Comparison of ENCODE assay signal across 11 cellular contexts in genomic region chr1:179298952-179299351, GRCh38. TPM values are rescaled to one million over a fixed set of nuclear protein-coding genes. Genes with fewer than 3 reads are reported as not detected.
DNase-seq lines count a peak whose midpoint lies in the region; ATAC-seq and TF ChIP-seq lines count a peak whose summit lies in the region.
"Had no signal": no experiment of that assay in that cellular context is flagged by ENCODE, and none has a peak within 500 bp of the region (broad histone marks: within the 10 kb centered on the region; RNA-seq: fewer than 3 reads in every experiment).

No MANE protein-coding gene starts in this region.

- peak overlapping the region; percentile 67 for H3K27ac ChIP-seq in CD4-positive, CD25-positive, alpha-beta regulatory T cell (ENCODE audit: insufficient read depth, low read length, poor library complexity, severe bottlenecking)
- H3K27ac ChIP-seq in testis = no peak overlapping the region
- H3K27ac ChIP-seq: BLaER1 treated with 17β-estradiol and CSF1 and Interleukin-3, amounts not matched to agents 10 nM and 100 nM; hepatocyte had no signal

- H3K27me3 Mint-ChIP-seq in CD4-positive, CD25-positive, alpha-beta regulatory T cell = no peaks in the 10 kb centered on the region

- peaks cover 51% of the 10 kb centered on the region for H3K4me1 ChIP-seq in CD4-positive, CD25-positive, alpha-beta regulatory T cell (ENCODE audit: control insufficient read depth, insufficient read depth, low read length, poor library complexity, severe bottlenecking)
- peaks cover 11% of the 10 kb centered on the region for H3K4me1 ChIP-seq in testis

- no peaks in the 10 kb centered on the region for H3K9me3 ChIP-seq in CD4-positive, CD25-positive, alpha-beta regulatory T cell (ENCODE audit: control insufficient read depth in 2 of 2, low read length in 2 of 2)
- no peaks in the 10 kb centered on the region for H3K9me3 ChIP-seq in testis

- H3K4me1 Mint-ChIP-seq in CD4-positive, CD25-positive, alpha-beta regulatory T cell = peaks cover 34 to 78% (median 59%) of the 10 kb centered on the region in 4 donors

- H3K4me3 Mint-ChIP-seq in CD4-positive, CD25-positive, alpha-beta regulatory T cell = peak overlapping the region; percentile 40 to 73 (median 62)

- peak; percentile 22 to 85 (median 69) for DNase-seq in CD4-positive, CD25-positive, alpha-beta regulatory T cell
- peak; percentile 10 for DNase-seq in activated T-helper 1 cell treated with Interleukin-2 at 50 U/mL for 16 hours (ENCODE audit: low read depth)
- DNase-seq in DMS114 treated with DMSO at 0.1 percent for 48 hours (lab: John Stamatoyannopoulos, UW; ENCODE audit: unreplicated experiment) = no peak
- no peak for DNase-seq in NCI-H2107 treated with DMSO at 0.1 percent for 48 hours (lab: John Stamatoyannopoulos, UW; ENCODE audit: unreplicated experiment)
- DNase-seq in hippocampal formation (lab: John Stamatoyannopoulos, UW) = no peak
- DNase-seq in testis = no peak
- DNase-seq: IMR-90 had no signal

- peaks cover 17% of the 10 kb centered on the region for H3K36me3 ChIP-seq in CD4-positive, CD25-positive, alpha-beta regulatory T cell (ENCODE audit: control insufficient read depth, insufficient read depth, low read length)
- H3K36me3 ChIP-seq in testis (ENCODE audit: low read depth, missing control alignments) = no peaks in the 10 kb centered on the region

- no peaks in the 10 kb centered on the region for H3K27me3 ChIP-seq in CD4-positive, CD25-positive, alpha-beta regulatory T cell (ENCODE audit: control insufficient read depth, insufficient read depth, low read length)
- no peaks in the 10 kb centered on the region for H3K27me3 ChIP-seq in testis
- H3K27me3 ChIP-seq: BLaER1 treated with 17β-estradiol and CSF1 and Interleukin-3, amounts not matched to agents 10 nM and 100 nM; hepatocyte had no signal

- WGBS in testis, 2 donors = 82 to 92% methylated on average over 3 of the region's 3 CpGs

- intact Hi-C loops in testis (cut with DNase I; ENCODE audit: low total_unique reads) = no loop called here

- peak overlapping the region; percentile 59 for H3K4me3 ChIP-seq in CD4-positive, CD25-positive, alpha-beta regulatory T cell (ENCODE audit: low read depth, low read length)
- H3K4me3 ChIP-seq in testis = no peak overlapping the region
- H3K4me3 ChIP-seq: BLaER1 treated with 17β-estradiol and CSF1 and Interleukin-3, amounts not matched to agents 10 nM and 100 nM; hepatocyte had no signal

- H3K27ac Mint-ChIP-seq in CD4-positive, CD25-positive, alpha-beta regulatory T cell = peak overlapping the region; percentile 47 to 81 (median 80)

- ATAC-seq in CD4-positive, CD25-positive, alpha-beta regulatory T cell (ENCODE audit: low read depth in 2 of 2) = peak; percentile 94 to 95
- ATAC-seq in GM19452 (IDR thresholded peaks at IDR 0.05; ENCODE audit: unreplicated experiment) (peak; percentile 80), HG03354 (IDR thresholded peaks at IDR 0.05; ENCODE audit: poor library complexity, severe bottlenecking, unreplicated experiment) (peak; percentile 73)

- H3K36me3 Mint-ChIP-seq in CD4-positive, CD25-positive, alpha-beta regulatory T cell = peaks cover 21% of the 10 kb centered on the region

- no peak for TF ChIP-seq CTCF in testis (IDR thresholded peaks at IDR 0.05)

- TF ChIP-seq POLR2A in testis (IDR thresholded peaks at IDR 0.05) = no peak

- H3K9me3 Mint-ChIP-seq in CD4-positive, CD25-positive, alpha-beta regulatory T cell = no peaks in the 10 kb centered on the region

RNA-seq across cellular contexts. Expression of gene SOAT1, which starts 5.4 kb away (rescaled TPM):
- total RNA-seq in CD4-positive, CD25-positive, alpha-beta regulatory T cell = 40.7 TPM
- polyA plus RNA-seq in CD4-positive, CD25-positive, alpha-beta regulatory T cell = 100 to 1,000 TPM in 1 of 4 donors, 10 to 100 TPM in 3; 72.0 to 118 (median 85.3) TPM
- 10 to 100 TPM; 24.1 to 25.5 TPM for total RNA-seq in testis
- polyA plus RNA-seq in testis (ENCODE audit: insufficient read depth, low read depth, low replicate concordance) = 22.5 TPM

Comparison
In these comparisons a context has a peak if more than half of its experiments do, and no peak if none do; other contexts are left out.
1. DNase-seq: peak in CD4-positive, CD25-positive, alpha-beta regulatory T cell (3 of 3) and activated T-helper 1 cell treated with Interleukin-2 at 50 U/mL for 16 hours (single experiment); none in DMS114 treated with DMSO at 0.1 percent for 48 hours (single experiment), NCI-H2107 treated with DMSO at 0.1 percent for 48 hours (single experiment), hippocampal formation (0 of 2) and testis (single experiment).
2. Peak in every context shown above with its lines, with median percentiles within 50 percentile points of each other: ATAC-seq.